16 cellular contexts compared by ENCODE assay signal in genomic region chr15:64111679-64112050, GRCh38. TPM values are rescaled to one million over a fixed set of nuclear protein-coding genes. Genes with fewer than 3 reads are reported as not detected.
DNase-seq lines count a peak whose midpoint lies in the region; ATAC-seq and TF ChIP-seq lines count a peak whose summit lies in the region.
"Had no signal": no experiment of that assay in that cellular context is flagged by ENCODE, and none has a peak within 500 bp of the region (broad histone marks: within the 10 kb centered on the region; RNA-seq: fewer than 3 reads in every experiment).

No MANE protein-coding gene starts in this region.

- no peak for ATAC-seq in activated T-cell treated with anti-CD3 and anti-CD28 coated beads, Interleukin-2, amount 50 U/mL, for 72 hours (replicated peaks in 1 of 2)
- ATAC-seq in HG02678 (IDR thresholded peaks at IDR 0.05; ENCODE audit: unreplicated experiment) = no peak

- H3K27ac ChIP-seq in temporal lobe (ENCODE audit: low read depth, low read length) = peak overlapping the region; percentile 84
- H3K27ac ChIP-seq: esophagus squamous epithelium, ovary, upper lobe of left lung had no signal

- peak overlapping the region; percentile 95 for H3K27ac Mint-ChIP-seq in activated T-cell treated with anti-CD3 and anti-CD28 coated beads, Interleukin-2, amount 50 U/mL, for 72 hours
- peak overlapping the region; percentile 52 to 90 (median 61) for H3K27ac Mint-ChIP-seq in nephron

- H3K4me3 Mint-ChIP-seq in activated T-cell treated with anti-CD3 and anti-CD28 coated beads, Interleukin-2, amount 50 U/mL, for 72 hours = peak overlapping the region in 1 of 2 donors; percentile 43
- H3K4me3 Mint-ChIP-seq in nephron = no peak overlapping the region

- DNase-seq in activated T-cell treated with anti-CD3 and anti-CD28 coated beads, Interleukin-2, amount 50 U/mL, for 72 hours = no peak
- no peak for DNase-seq in activated T-cell treated with anti-CD3 and anti-CD28 coated beads, Interleukin-2, amount 50 U/mL, for 1 hour
- DNase-seq in dermis blood vessel endothelial cell (peak; percentile 29), NCI-H2196 treated with DMSO at 0.1 percent for 48 hours (lab: John Stamatoyannopoulos, UW; ENCODE audit: unreplicated experiment) (no peak)
- no peak for DNase-seq in activated CD4-positive, CD25-positive, alpha-beta regulatory T cell treated with anti-CD3 and anti-CD28 coated beads, Interleukin-2, amount 50 U/mL, for 72 hours
- DNase-seq: activated CD4-positive, alpha-beta T cell treated with anti-CD3 and anti-CD28 coated beads for 4 hours; activated T-cell treated with anti-CD3 and anti-CD28 coated beads, Interleukin-2, amount 50 U/mL, for 48 hours; amygdala; CD8-positive, alpha-beta memory T cell; esophagus squamous epithelium; NCI-H2029 treated with DMSO at 0.1 percent for 48 hours; ovary; upper lobe of left lung had no signal

- no peak for TF ChIP-seq CTCF in nephron (IDR thresholded peaks at IDR 0.05; ENCODE audit: unreplicated experiment in 3 of 3)

- H3K9me3 Mint-ChIP-seq in activated T-cell treated with anti-CD3 and anti-CD28 coated beads, Interleukin-2, amount 50 U/mL, for 72 hours = no peaks in the 10 kb centered on the region
- no peaks in the 10 kb centered on the region for H3K9me3 Mint-ChIP-seq in nephron
- H3K9me3 Mint-ChIP-seq: CD8-positive, alpha-beta memory T cell had no signal

- H3K4me1 Mint-ChIP-seq in activated T-cell treated with anti-CD3 and anti-CD28 coated beads, Interleukin-2, amount 50 U/mL, for 72 hours (ENCODE audit: low read depth) = peaks cover 37% of the 10 kb centered on the region
- H3K4me1 Mint-ChIP-seq in nephron = peaks cover 9% of the 10 kb centered on the region

- H3K36me3 Mint-ChIP-seq in activated T-cell treated with anti-CD3 and anti-CD28 coated beads, Interleukin-2, amount 50 U/mL, for 72 hours (ENCODE audit: insufficient read depth in 2 of 2) = peaks cover 5 to 19% of the 10 kb centered on the region in 2 donors
- peaks cover 35% of the 10 kb centered on the region for H3K36me3 Mint-ChIP-seq in nephron (ENCODE audit: low read depth)

- no peaks in the 10 kb centered on the region for H3K27me3 Mint-ChIP-seq in activated T-cell treated with anti-CD3 and anti-CD28 coated beads, Interleukin-2, amount 50 U/mL, for 72 hours (ENCODE audit: low read depth)
- no peaks in the 10 kb centered on the region for H3K27me3 Mint-ChIP-seq in nephron (ENCODE audit: low read depth)
- H3K27me3 Mint-ChIP-seq: CD8-positive, alpha-beta memory T cell had no signal

RNA-seq across cellular contexts. Expression of gene SNX1, which starts 15.9 kb away (rescaled TPM):
- total RNA-seq in activated T-cell treated with anti-CD3 and anti-CD28 coated beads, Interleukin-2, amount 50 U/mL, for 72 hours = 100 to 1,000 TPM; 104 to 113 TPM
- total RNA-seq in dermis blood vessel endothelial cell (52.4 and 56.2 TPM in 2 replicates), temporal lobe (26.8 TPM)

RNA-seq across cellular contexts. Expression of gene CIAO2A, which starts 18.0 kb away (rescaled TPM):
- 10 to 100 TPM; 65.1 to 74.5 TPM for total RNA-seq in activated T-cell treated with anti-CD3 and anti-CD28 coated beads, Interleukin-2, amount 50 U/mL, for 72 hours
- total RNA-seq in dermis blood vessel endothelial cell (38.9 and 46.6 TPM in 2 replicates), temporal lobe (29.0 TPM)

RNA-seq across cellular contexts. Expression of gene SNX22, which starts 39.9 kb away (rescaled TPM):
- total RNA-seq in activated T-cell treated with anti-CD3 and anti-CD28 coated beads, Interleukin-2, amount 50 U/mL, for 72 hours = under 1 TPM; 0.60 to 0.74 TPM
- 0.23 and 0.34 TPM in 2 replicates for total RNA-seq in dermis blood vessel endothelial cell
- total RNA-seq in temporal lobe = 4.2 TPM

RNA-seq across cellular contexts. Expression of gene PPIB, which starts 51.2 kb away (rescaled TPM):
- 100 to 1,000 TPM; 228 to 302 TPM for total RNA-seq in activated T-cell treated with anti-CD3 and anti-CD28 coated beads, Interleukin-2, amount 50 U/mL, for 72 hours
- 815 and 1,069 TPM in 2 replicates for total RNA-seq in dermis blood vessel endothelial cell
- 88.0 TPM for total RNA-seq in temporal lobe
